15 cellular contexts compared by ENCODE assay signal in genomic region chr19:33434886-33435705, GRCh38.
DNase-seq lines count a peak whose midpoint lies in the region; ATAC-seq and TF ChIP-seq lines count a peak whose summit lies in the region.
"Had no signal": no experiment of that assay in that cellular context is flagged by ENCODE, and none has a peak within 500 bp of the region (broad histone marks: within the 10 kb centered on the region; RNA-seq: fewer than 3 reads in every experiment).

No MANE protein-coding gene starts in this region.

- DNase-seq in NCI-H1694 treated with DMSO at 0.1 percent for 48 hours (lab: John Stamatoyannopoulos, UW) (peak; percentile 3), NCI-H1694 (lab: John Stamatoyannopoulos, UW) (no peak), NOMO-1 treated with DMSO at 0.1 percent for 48 hours (lab: John Stamatoyannopoulos, UW; ENCODE audit: unreplicated experiment) (peak; percentile 60), epithelial cell of esophagus (ENCODE audit: low read depth) (peak; percentile 8), posterior vena cava (ENCODE audit: low spot score) (peak; percentile 82), foreskin melanocyte (no peak)
- DNase-seq: activated CD4-positive, alpha-beta T cell treated with anti-CD3 and anti-CD28 coated beads for 4 hours; activated T-cell treated with anti-CD3 and anti-CD28 coated beads, Interleukin-2, amount 50 U/mL, for 72 hours; DMS79 treated with DMSO at 0.1 percent for 48 hours; natural killer cell; NCI-H1105; small intestine had no signal

- no peak overlapping the region for H3K4me3 ChIP-seq in epithelial cell of esophagus (ENCODE audit: low read length)
- H3K4me3 ChIP-seq: cardiac muscle cell had no signal

- TF ChIP-seq CTCF in epithelial cell of esophagus (IDR thresholded peaks at IDR 0.05; ENCODE audit: insufficient read depth, low read depth, low read length, missing control alignments) = no peak

- ATAC-seq in GM21526 (IDR thresholded peaks at IDR 0.05; ENCODE audit: low FRiP score, unreplicated experiment) = no peak
- no peak for ATAC-seq in HG02938 (IDR thresholded peaks at IDR 0.05; ENCODE audit: unreplicated experiment)
- ATAC-seq: activated T-cell treated with anti-CD3 and anti-CD28 coated beads, Interleukin-2, amount 50 U/mL, for 72 hours; natural killer cell had no signal

- intact Hi-C loops in posterior vena cava (cut with DNase I) = no loop called here

Comparison
In these comparisons a context has a peak if more than half of its experiments do, and no peak if none do; other contexts are left out.
1. DNase-seq: peak in NCI-H1694 treated with DMSO at 0.1 percent for 48 hours (single experiment), NOMO-1 treated with DMSO at 0.1 percent for 48 hours (single experiment), epithelial cell of esophagus (single experiment) and posterior vena cava (single experiment); none in NCI-H1694 (single experiment) and foreskin melanocyte (single experiment).